In genomic region chr16:90077757-90078593, GRCh38 we compare ENCODE assay signal across 8 cellular contexts. TPM values are rescaled to one million over a fixed set of nuclear protein-coding genes. Genes with fewer than 3 reads are reported as not detected.
DNase-seq lines count a peak whose midpoint lies in the region; ATAC-seq and TF ChIP-seq lines count a peak whose summit lies in the region.

No MANE protein-coding gene starts in this region.

- WGBS in prostate gland: 28% methylated on average over 21 of the region's 24 CpGs

- H3K27me3 ChIP-seq in prostate gland (replicated peaks; ENCODE audit: insufficient read depth): no peaks in the 10 kb centered on the region

- peak overlapping the region; percentile 19 to 34 for H3K4me3 ChIP-seq in prostate gland

- peak; percentile 14 for DNase-seq in A172 (ENCODE audit: low spot score)
- peak; percentile 40 for DNase-seq in GM10266 (ENCODE audit: extremely low spot score)
- peak; percentile 2 for DNase-seq in NCI-H2196 treated with DMSO at 0.1 percent for 48 hours (lab: John Stamatoyannopoulos, UW; ENCODE audit: unreplicated experiment)
- no peak for DNase-seq in left cardiac atrium
- DNase-seq in prostate gland (ENCODE audit: low spot score): no peak

- no peaks in the 10 kb centered on the region for H3K9me3 ChIP-seq in prostate gland

- no peaks in the 10 kb centered on the region for H3K9me3 Mint-ChIP-seq in activated T-helper 17 cell treated with anti-CD3 and anti-CD28 coated beads, Interleukin-2, amount 50 U/mL, for 72 hours

- H3K4me3 Mint-ChIP-seq in activated T-helper 17 cell treated with anti-CD3 and anti-CD28 coated beads, Interleukin-2, amount 50 U/mL, for 72 hours: peak overlapping the region; percentile 90

- H3K27me3 Mint-ChIP-seq in activated T-helper 17 cell treated with anti-CD3 and anti-CD28 coated beads, Interleukin-2, amount 50 U/mL, for 72 hours: peaks cover 3% of the 10 kb centered on the region

- ATAC-seq in HG02885 (IDR thresholded peaks at IDR 0.05; ENCODE audit: poor library complexity, unreplicated experiment) (peak; percentile 29), left cardiac atrium (peak; percentile 37 to 41), GM18858 (IDR thresholded peaks at IDR 0.05; ENCODE audit: unreplicated experiment) (no peak)
- ATAC-seq in activated T-helper 17 cell treated with anti-CD3 and anti-CD28 coated beads, Interleukin-2, amount 50 U/mL, for 72 hours (replicated peaks): peak; percentile 52

- H3K4me1 ChIP-seq in prostate gland (replicated peaks): no peaks in the 10 kb centered on the region

- H3K36me3 Mint-ChIP-seq in activated T-helper 17 cell treated with anti-CD3 and anti-CD28 coated beads, Interleukin-2, amount 50 U/mL, for 72 hours (ENCODE audit: low read depth): no peaks in the 10 kb centered on the region

- H3K27ac Mint-ChIP-seq in activated T-helper 17 cell treated with anti-CD3 and anti-CD28 coated beads, Interleukin-2, amount 50 U/mL, for 72 hours: peak overlapping the region; percentile 83

- TF ChIP-seq POLR2A in prostate gland (IDR thresholded peaks at IDR 0.05): no peak

- no peak for TF ChIP-seq CTCF in GM10266 (IDR thresholded peaks at IDR 0.05; ENCODE audit: control insufficient read depth, insufficient read depth, low read depth, missing control alignments)
- TF ChIP-seq CTCF in prostate gland (IDR thresholded peaks at IDR 0.05): no peak

- peak overlapping the region; percentile 62 to 69 for H3K27ac ChIP-seq in prostate gland

- H3K36me3 ChIP-seq in prostate gland: no peaks in the 10 kb centered on the region

- intact Hi-C loops in left cardiac atrium (cut with DNase I) (no loop called here), prostate gland (cut with DNase I) (no loop called here)

- H3K4me1 Mint-ChIP-seq in activated T-helper 17 cell treated with anti-CD3 and anti-CD28 coated beads, Interleukin-2, amount 50 U/mL, for 72 hours: peaks cover 19% of the 10 kb centered on the region

RNA-seq across cellular contexts. Expression of gene PRDM7, which starts 0.8 kb away (rescaled TPM):
- not detected in 2 replicates for total RNA-seq in A172 (2014; rRNA removed; shearing (Covaris generic))
- total RNA-seq in activated T-helper 17 cell treated with anti-CD3 and anti-CD28 coated beads, Interleukin-2, amount 50 U/mL, for 72 hours: under 1 TPM in 1 of 2 donors, not detected in 1; 0.13 TPM
- total RNA-seq in left cardiac atrium (not detected), prostate gland (under 1 TPM; 0.09 to 0.28 TPM)

RNA-seq across cellular contexts. Expression of gene DBNDD1, which starts 58.7 kb away (rescaled TPM):
- total RNA-seq in A172 (2014; rRNA removed; shearing (Covaris generic)): 28.9 and 30.1 TPM in 2 replicates
- under 1 TPM in 1 of 2 donors, not detected in 1; 0.53 TPM for total RNA-seq in activated T-helper 17 cell treated with anti-CD3 and anti-CD28 coated beads, Interleukin-2, amount 50 U/mL, for 72 hours
- total RNA-seq in left cardiac atrium (1 to 10 TPM; 2.2 to 2.6 TPM), prostate gland (1 to 10 TPM; 5.3 to 7.7 TPM)

Comparison
In these comparisons a context has a peak if more than half of its experiments do, and no peak if none do; other contexts are left out.
1. DNase-seq: peak in A172 (single experiment), GM10266 (single experiment) and NCI-H2196 treated with DMSO at 0.1 percent for 48 hours (single experiment); none in left cardiac atrium (single experiment) and prostate gland (single experiment).